8 cellular contexts compared by ENCODE assay signal in genomic region chr10:11823122-11823988, GRCh38. TPM values are rescaled to one million over a fixed set of nuclear protein-coding genes. Genes with fewer than 3 reads are reported as not detected.
A peak's percentile ranks its signal among the peaks of the same experiment; 100 is the strongest.
DNase-seq lines count a peak whose midpoint lies in the region; ATAC-seq, FAIRE-seq and TF ChIP-seq lines count a peak whose summit lies in the region.

PROSER2 (plus strand) TSS chr10:11823356; CDS start chr10:11852078, 28,722 bp downstream.

- no peaks in the 10 kb centered on the region for H3K9me2 ChIP-seq in hepatocyte (replicated peaks; ENCODE audit: insufficient read depth)

- H3K27me3 ChIP-seq in CD4-positive, CD25-positive, alpha-beta regulatory T cell (ENCODE audit: control insufficient read depth, insufficient read depth, low read length): peaks cover 31% of the 10 kb centered on the region
- H3K27me3 ChIP-seq in HAP-1 (ENCODE audit: low read depth) (no peaks in the 10 kb centered on the region), astrocyte (ENCODE audit: insufficient read depth, low read length) (no peaks in the 10 kb centered on the region), hepatocyte (no peaks in the 10 kb centered on the region), skeletal muscle satellite cell (ENCODE audit: control insufficient read depth, insufficient read depth, low read length) (no peaks in the 10 kb centered on the region)

- peaks cover 0 to 2% (median 0%) of the 10 kb centered on the region in 7 donors for H3K9me3 Mint-ChIP-seq in CD4-positive, CD25-positive, alpha-beta regulatory T cell
- H3K9me3 Mint-ChIP-seq in astrocyte (ENCODE audit: unreplicated experiment): no peaks in the 10 kb centered on the region

- peaks cover 18% of the 10 kb centered on the region for H3K79me2 ChIP-seq in astrocyte (ENCODE audit: insufficient read depth, low read length)
- H3K79me2 ChIP-seq in hepatocyte: peaks cover 50% of the 10 kb centered on the region

- peak; percentile 54 to 55 for ATAC-seq in CD4-positive, CD25-positive, alpha-beta regulatory T cell (ENCODE audit: low read depth in 2 of 2)
- no peak for ATAC-seq in GM21367 (IDR thresholded peaks at IDR 0.05; ENCODE audit: unreplicated experiment)
- ATAC-seq in HG03457 (IDR thresholded peaks at IDR 0.05; ENCODE audit: unreplicated experiment): no peak

- H3K36me3 Mint-ChIP-seq in CD4-positive, CD25-positive, alpha-beta regulatory T cell: no peaks in the 10 kb centered on the region
- H3K36me3 Mint-ChIP-seq in astrocyte (ENCODE audit: low read depth, unreplicated experiment): peaks cover 2% of the 10 kb centered on the region

- H2AFZ ChIP-seq in astrocyte (ENCODE audit: low read depth, low read length) (peak within 1 kb of the TSS; percentile 74), hepatocyte (peak within 1 kb of the TSS; percentile 92)

- no peak within 1 kb of the TSS for H3K27ac Mint-ChIP-seq in CD4-positive, CD25-positive, alpha-beta regulatory T cell
- H3K27ac Mint-ChIP-seq in astrocyte (ENCODE audit: unreplicated experiment): peak within 1 kb of the TSS; percentile 43

- H3K27me3 Mint-ChIP-seq in CD4-positive, CD25-positive, alpha-beta regulatory T cell: peaks cover 68% of the 10 kb centered on the region
- no peaks in the 10 kb centered on the region for H3K27me3 Mint-ChIP-seq in astrocyte (ENCODE audit: low read depth, unreplicated experiment)

- no peak for FAIRE-seq in astrocyte (lab: Jason Lieb, UNC)

- TF ChIP-seq CTCF in astrocyte (IDR thresholded peaks at IDR 0.05; ENCODE audit: insufficient read depth, low read depth, low read length): no peak
- TF ChIP-seq CTCF in hepatocyte (IDR thresholded peaks at IDR 0.05; ENCODE audit: poor library complexity): peak; percentile 0

- no peaks in the 10 kb centered on the region for H3K36me3 ChIP-seq in CD4-positive, CD25-positive, alpha-beta regulatory T cell (ENCODE audit: control insufficient read depth, insufficient read depth, low read length)
- H3K36me3 ChIP-seq in HAP-1 (replicated peaks) (no peaks in the 10 kb centered on the region), astrocyte (ENCODE audit: insufficient read depth, low read length) (no peaks in the 10 kb centered on the region), hepatocyte (replicated peaks; ENCODE audit: insufficient read depth, low read depth) (no peaks in the 10 kb centered on the region), skeletal muscle satellite cell (ENCODE audit: insufficient read depth, low read length) (no peaks in the 10 kb centered on the region)

- peaks cover 6% of the 10 kb centered on the region for H3K4me1 ChIP-seq in CD4-positive, CD25-positive, alpha-beta regulatory T cell (ENCODE audit: control insufficient read depth, insufficient read depth, low read length, poor library complexity, severe bottlenecking)
- H3K4me1 ChIP-seq in HAP-1 (peaks cover 21% of the 10 kb centered on the region), astrocyte (ENCODE audit: insufficient read depth, low read length) (peaks cover 4% of the 10 kb centered on the region), hepatocyte (ENCODE audit: insufficient read depth) (peaks cover 14% of the 10 kb centered on the region), skeletal muscle satellite cell (ENCODE audit: control insufficient read depth, insufficient read depth, low read length) (peaks cover 25% of the 10 kb centered on the region)

- H4K20me1 ChIP-seq in astrocyte (ENCODE audit: insufficient read depth, low read length) (peaks cover 3% of the 10 kb centered on the region), hepatocyte (ENCODE audit: insufficient read depth, poor library complexity, severe bottlenecking) (no peaks in the 10 kb centered on the region)

- WGBS in hepatocyte (ENCODE audit: low lambda C conversion rate, missing lambda C conversion rate): 4% methylated on average over 59 of the region's 114 CpGs

- H3K4me1 Mint-ChIP-seq in CD4-positive, CD25-positive, alpha-beta regulatory T cell: peaks cover 4 to 9% (median 8%) of the 10 kb centered on the region in 4 donors
- H3K4me1 Mint-ChIP-seq in astrocyte (ENCODE audit: low read depth, unreplicated experiment): peaks cover 11% of the 10 kb centered on the region

- no peaks in the 10 kb centered on the region for H3K9me3 ChIP-seq in CD4-positive, CD25-positive, alpha-beta regulatory T cell (ENCODE audit: control insufficient read depth in 2 of 2, low read length in 2 of 2)
- no peaks in the 10 kb centered on the region for H3K9me3 ChIP-seq in HAP-1
- no peaks in the 10 kb centered on the region for H3K9me3 ChIP-seq in astrocyte (ENCODE audit: insufficient read depth, low read depth, low read length)
- no peaks in the 10 kb centered on the region for H3K9me3 ChIP-seq in hepatocyte (ENCODE audit: low read depth)
- H3K9me3 ChIP-seq in skeletal muscle satellite cell (replicated peaks; ENCODE audit: low read length): no peaks in the 10 kb centered on the region

- H3K9ac ChIP-seq in astrocyte (ENCODE audit: low read length): peak within 1 kb of the TSS; percentile 77
- peak within 1 kb of the TSS; percentile 85 for H3K9ac ChIP-seq in skeletal muscle satellite cell (ENCODE audit: low read depth, low read length)

- H3K4me2 ChIP-seq in astrocyte (ENCODE audit: low read length) (peak within 1 kb of the TSS; percentile 87), hepatocyte (peak within 1 kb of the TSS; percentile 92), skeletal muscle satellite cell (ENCODE audit: low read length) (peak within 1 kb of the TSS; percentile 93)

- H3K27ac ChIP-seq in CD4-positive, CD25-positive, alpha-beta regulatory T cell (ENCODE audit: insufficient read depth, low read length, poor library complexity, severe bottlenecking): no peak within 1 kb of the TSS
- H3K27ac ChIP-seq in astrocyte (ENCODE audit: low read depth, low read length) (no peak within 1 kb of the TSS), hepatocyte (peak within 1 kb of the TSS; percentile 79)

- in situ Hi-C loops in HAP-1 (cut with MboI; ENCODE audit: low sequenced_read_pairs): no loop called here

- peak within 1 kb of the TSS in 2 of 4 donors; percentile 46 to 69 for H3K4me3 Mint-ChIP-seq in CD4-positive, CD25-positive, alpha-beta regulatory T cell
- H3K4me3 Mint-ChIP-seq in astrocyte (ENCODE audit: unreplicated experiment): peak within 1 kb of the TSS; percentile 93

- H3K4me3 ChIP-seq in CD4-positive, CD25-positive, alpha-beta regulatory T cell (ENCODE audit: low read depth, low read length): no peak within 1 kb of the TSS
- H3K4me3 ChIP-seq in HAP-1 (peak within 1 kb of the TSS; percentile 80), astrocyte (ENCODE audit: insufficient read depth, low read depth, low read length) (peak within 1 kb of the TSS; percentile 66), hepatocyte (peak within 1 kb of the TSS; percentile 74), skeletal muscle satellite cell (ENCODE audit: low read length) (peak within 1 kb of the TSS; percentile 91)

- peak in 2 of 3 donors; percentile 14 to 22 for DNase-seq in CD4-positive, CD25-positive, alpha-beta regulatory T cell
- peak; percentile 40 to 73 for DNase-seq in HAP-1 (ENCODE audit: low spot score in 2 of 2)
- DNase-seq in RPMI7951 (ENCODE audit: low read depth): peak; percentile 64
- DNase-seq in astrocyte (ENCODE audit: low read depth): peak; percentile 50
- DNase-seq in hepatocyte (ENCODE audit: low spot score): peak; percentile 86

RNA-seq across cellular contexts. Expression of gene PROSER2, which starts in this region (rescaled TPM):
- 1.3 TPM for total RNA-seq in CD4-positive, CD25-positive, alpha-beta regulatory T cell
- polyA plus RNA-seq in CD4-positive, CD25-positive, alpha-beta regulatory T cell: under 1 TPM in 2 of 4 donors, not detected in 2; 0.25 to 0.65 TPM
- 0.84 and 1.6 TPM in 2 replicates for total RNA-seq in RPMI7951 (2014; rRNA removed; shearing (Covaris generic))
- total RNA-seq in astrocyte (10.3 and 12.1 TPM in 2 replicates), hepatocyte (7.2 and 13.3 TPM in 2 replicates)
- 24.3 and 39.9 TPM in 2 replicates for polyA plus RNA-seq in hepatocyte
- 3.0 and 3.9 TPM in 2 replicates for total RNA-seq in skeletal muscle satellite cell (2012; rRNA removed)

Comparison
In these comparisons a context has a peak if more than half of its experiments do, and no peak if none do; other contexts are left out.
1. RNA of gene PROSER2 (polyA plus RNA-seq): 24.3 to 39.9 TPM in hepatocyte; 0.25 to 0.65 TPM in CD4-positive, CD25-positive, alpha-beta regulatory T cell; every median in the first group is over 10 times any median in the second.
2. ATAC-seq: peak in CD4-positive, CD25-positive, alpha-beta regulatory T cell (2 of 2); none in GM21367 (single experiment) and HG03457 (single experiment).
3. DNase-seq: peak in every context shown above with its lines; median percentile 86 in hepatocyte; 64 in RPMI7951; 56 in HAP-1; 50 in astrocyte; 18 in CD4-positive, CD25-positive, alpha-beta regulatory T cell.
4. Peak in every context shown above with its lines, with median percentiles within 50 percentile points of each other: H3K4me2 ChIP-seq.